34 cellular contexts compared by ENCODE assay signal in genomic region chr7:85407401-85407800, GRCh38.
"Had no signal": no experiment of that assay in that cellular context is flagged by ENCODE, and none has a peak within 500 bp of the region (broad histone marks: within the 10 kb centered on the region; RNA-seq: fewer than 3 reads in every experiment).

No MANE protein-coding gene starts in this region.

- H3K4me1 Mint-ChIP-seq: activated B cell treated with CpG ODN at 0.5 μM for 24 hours; activated CD4-positive, alpha-beta T cell treated with anti-CD3 and anti-CD28 coated beads, Interleukin-2, amount 10 ng/mL, durations not matched to agents 24 days and 14 days; activated naive CD8-positive, alpha-beta T cell treated with anti-CD3 and anti-CD28 coated beads for 36 hours; activated T-helper 17 cell treated with anti-CD3 and anti-CD28 coated beads, Interleukin-2, amount 50 U/mL, for 72 hours had no signal

- H3K27me3 Mint-ChIP-seq: activated B cell treated with CpG ODN at 0.5 μM for 24 hours; activated CD4-positive, alpha-beta memory T cell treated with anti-CD3 and anti-CD28 coated beads for 36 hours; activated CD4-positive, alpha-beta T cell treated with anti-CD3 and anti-CD28 coated beads, Interleukin-2, amount 10 ng/mL, durations not matched to agents 24 days and 14 days; activated CD8-positive, alpha-beta T cell treated with anti-CD3 and anti-CD28 coated beads for 36 hours; activated naive CD8-positive, alpha-beta T cell treated with anti-CD3 and anti-CD28 coated beads for 36 hours; activated T-helper 17 cell treated with anti-CD3 and anti-CD28 coated beads, Interleukin-2, amount 50 U/mL, for 72 hours had no signal

- H3K4me3 Mint-ChIP-seq: activated B cell treated with CpG ODN at 0.5 μM for 24 hours; activated CD4-positive, alpha-beta memory T cell treated with anti-CD3 and anti-CD28 coated beads for 36 hours; activated CD4-positive, alpha-beta T cell treated with anti-CD3 and anti-CD28 coated beads, Interleukin-2, amount 10 ng/mL, durations not matched to agents 24 days and 14 days; activated CD8-positive, alpha-beta T cell treated with anti-CD3 and anti-CD28 coated beads for 36 hours; activated naive CD4-positive, alpha-beta T cell treated with anti-CD3 and anti-CD28 coated beads for 36 hours; activated naive CD8-positive, alpha-beta T cell treated with anti-CD3 and anti-CD28 coated beads for 36 hours; activated T-cell treated with anti-CD3 and anti-CD28 coated beads, Interleukin-2, amount 50 U/mL, for 4 hours; activated T-cell treated with anti-CD3 and anti-CD28 coated beads, Interleukin-2, amount 50 U/mL, for 72 hours; activated T-helper 1 cell treated with anti-CD3 and anti-CD28 coated beads, Interleukin-12 subunit alpha, Interleukin-12 subunit beta, Interleukin-2, Interleukin-4 antibody, amounts not matched to agents 30 ng/mL and 10 ng/mL and 1 ng/mL, durations not matched to agents 14 hours and 24 hours and 36 hours; activated T-helper 17 cell treated with anti-CD3 and anti-CD28 coated beads, Interleukin-2, amount 50 U/mL, for 72 hours; T-helper 1 cell treated with Interleukin-12 subunit alpha and Interleukin-12 subunit beta and Interleukin-4 antibody, amounts not matched to agents 30 μg/mL and 1 μg/mL, for 36 hours; T-helper 2 cell treated with Interferon-gamma antibody and Interleukin-4, amounts not matched to agents 5 μg/mL and 100 μg/mL, for 36 hours had no signal

- H3K27ac Mint-ChIP-seq: activated B cell treated with CpG ODN at 0.5 μM for 24 hours; activated CD4-positive, alpha-beta memory T cell treated with anti-CD3 and anti-CD28 coated beads for 36 hours; activated CD4-positive, alpha-beta T cell treated with anti-CD3 and anti-CD28 coated beads, Interleukin-2, amount 10 ng/mL, durations not matched to agents 24 days and 14 days; activated CD8-positive, alpha-beta T cell treated with anti-CD3 and anti-CD28 coated beads for 36 hours; activated naive CD4-positive, alpha-beta T cell treated with anti-CD3 and anti-CD28 coated beads for 36 hours; activated naive CD4-positive, alpha-beta T cell treated with anti-CD3 and anti-CD28 coated beads, Interleukin-2, amount 50 U/mL, for 72 hours; activated naive CD8-positive, alpha-beta T cell treated with anti-CD3 and anti-CD28 coated beads for 36 hours; activated T-cell treated with anti-CD3 and anti-CD28 coated beads, Interleukin-2, amount 50 U/mL, for 72 hours; activated T-helper 1 cell treated with anti-CD3 and anti-CD28 coated beads, Interleukin-12 subunit alpha, Interleukin-12 subunit beta, Interleukin-2, Interleukin-4 antibody, amounts not matched to agents 30 ng/mL and 10 ng/mL and 1 ng/mL, durations not matched to agents 14 hours and 24 hours and 36 hours; activated T-helper 17 cell treated with anti-CD3 and anti-CD28 coated beads, Interleukin-2, amount 50 U/mL, for 72 hours; T-helper 1 cell treated with Interleukin-12 subunit alpha and Interleukin-12 subunit beta and Interleukin-4 antibody, amounts not matched to agents 30 μg/mL and 1 μg/mL, for 36 hours; T-helper 2 cell treated with Interferon-gamma antibody and Interleukin-4, amounts not matched to agents 5 μg/mL and 100 μg/mL, for 36 hours had no signal

- H3K4me3 ChIP-seq: adrenal gland, body of pancreas, breast epithelium had no signal

- H3K27me3 ChIP-seq: adrenal gland, body of pancreas, brain microvascular endothelial cell, breast epithelium had no signal

- H3K4me1 ChIP-seq: adrenal gland, body of pancreas, breast epithelium had no signal

- H3K27ac ChIP-seq: adrenal gland, body of pancreas, brain microvascular endothelial cell, breast epithelium, VCaP had no signal

- DNase-seq: activated B cell treated with CpG ODN at 0.5 μM for 24 hours; activated CD4-positive, alpha-beta memory T cell treated with anti-CD3 and anti-CD28 coated beads for 36 hours; activated CD4-positive, alpha-beta T cell treated with anti-CD3 and anti-CD28 coated beads for 4 hours; activated CD4-positive, alpha-beta T cell treated with anti-CD3 and anti-CD28 coated beads, Interleukin-2, amount 10 ng/mL, durations not matched to agents 24 days and 14 days; activated CD4-positive, alpha-beta T cell treated with anti-CD3 and anti-CD28 coated beads, Interleukin-2, amount 50 U/mL, for 1 hour; activated CD4-positive, alpha-beta T cell treated with anti-CD3 and anti-CD28 coated beads, Interleukin-2, amount 50 U/mL, for 4 hours; activated CD4-positive, CD25-positive, alpha-beta regulatory T cell treated with anti-CD3 and anti-CD28 coated beads, Interleukin-2, amount 50 U/mL, for 72 hours; activated CD8-positive, alpha-beta memory T cell treated with anti-CD3 and anti-CD28 coated beads, Interleukin-2, amount 50 U/mL, for 4 hours; activated CD8-positive, alpha-beta T cell treated with anti-CD3 and anti-CD28 coated beads for 36 hours; activated effector memory CD4-positive, alpha-beta T cell treated with anti-CD3 and anti-CD28 coated beads, Interleukin-2, amount 50 U/mL, for 16 hours; activated gamma-delta T cell treated with Interleukin-2 at 50 U/mL for 16 hours; activated naive CD4-positive, alpha-beta T cell; activated naive CD4-positive, alpha-beta T cell treated with anti-CD3 and anti-CD28 coated beads for 36 hours; activated naive CD4-positive, alpha-beta T cell treated with anti-CD3 and anti-CD28 coated beads, Interleukin-2, amount 50 U/mL, for 16 hours; activated naive CD8-positive, alpha-beta T cell treated with anti-CD3 and anti-CD28 coated beads for 36 hours; activated T-cell treated with anti-CD3 and anti-CD28 coated beads for 4 hours; activated T-cell treated with anti-CD3 and anti-CD28 coated beads, Interleukin-2, amount 50 U/mL, for 1 hour; activated T-cell treated with anti-CD3 and anti-CD28 coated beads, Interleukin-2, amount 50 U/mL, for 4 hours; activated T-cell treated with anti-CD3 and anti-CD28 coated beads, Interleukin-2, amount 50 U/mL, for 72 hours; adrenal gland; amniotic stem cell; aorta; body of pancreas; brain microvascular endothelial cell; central memory CD4-positive, alpha-beta T cell; T-helper 2 cell; T-helper 9 cell had no signal

- H3K36me3 ChIP-seq: adrenal gland, brain microvascular endothelial cell, breast epithelium had no signal

- H3K9me3 Mint-ChIP-seq: activated B cell treated with CpG ODN at 0.5 μM for 24 hours; activated CD4-positive, alpha-beta T cell treated with anti-CD3 and anti-CD28 coated beads, Interleukin-2, amount 10 ng/mL, durations not matched to agents 24 days and 14 days; activated CD8-positive, alpha-beta T cell treated with anti-CD3 and anti-CD28 coated beads for 36 hours; activated naive CD4-positive, alpha-beta T cell treated with anti-CD3 and anti-CD28 coated beads for 36 hours; activated naive CD8-positive, alpha-beta T cell treated with anti-CD3 and anti-CD28 coated beads for 36 hours; activated T-cell treated with anti-CD3 and anti-CD28 coated beads, Interleukin-2, amount 50 U/mL, for 4 hours; activated T-helper 1 cell treated with anti-CD3 and anti-CD28 coated beads, Interleukin-12 subunit alpha, Interleukin-12 subunit beta, Interleukin-2, Interleukin-4 antibody, amounts not matched to agents 30 ng/mL and 10 ng/mL and 1 ng/mL, durations not matched to agents 14 hours and 24 hours and 36 hours; T-helper 1 cell treated with Interleukin-12 subunit alpha and Interleukin-12 subunit beta and Interleukin-4 antibody, amounts not matched to agents 30 μg/mL and 1 μg/mL, for 36 hours; T-helper 2 cell treated with Interferon-gamma antibody and Interleukin-4, amounts not matched to agents 5 μg/mL and 100 μg/mL, for 36 hours had no signal

- H3K36me3 Mint-ChIP-seq: activated CD4-positive, alpha-beta memory T cell treated with anti-CD3 and anti-CD28 coated beads for 36 hours; activated naive CD4-positive, alpha-beta T cell treated with anti-CD3 and anti-CD28 coated beads, Interleukin-2, amount 50 U/mL, for 72 hours; activated naive CD8-positive, alpha-beta T cell treated with anti-CD3 and anti-CD28 coated beads for 36 hours had no signal

- ATAC-seq: activated CD8-positive, alpha-beta T cell treated with anti-CD3 and anti-CD28 coated beads for 36 hours; activated naive CD4-positive, alpha-beta T cell treated with anti-CD3 and anti-CD28 coated beads, Interleukin-2, amount 50 U/mL, for 72 hours; activated T-cell treated with anti-CD3 and anti-CD28 coated beads, Interleukin-2, amount 50 U/mL, for 4 hours; activated T-cell treated with anti-CD3 and anti-CD28 coated beads, Interleukin-2, amount 50 U/mL, for 72 hours; activated T-helper 17 cell treated with anti-CD3 and anti-CD28 coated beads, Interleukin-2, amount 50 U/mL, for 72 hours; body of pancreas had no signal

- H3K9me3 ChIP-seq: adrenal gland, body of pancreas, breast epithelium had no signal
